In genomic region chr12:50928392-50928791, GRCh38 we compare ENCODE assay signal across 1 cellular context.
TF ChIP-seq lines count a peak whose summit lies in the region.

No MANE protein-coding gene starts in this region.

TF ChIP-seq in IMR-90, 13 proteins besides CTCF, POLR2A, EP300 and RAD21 (continued from another document):
- TF ChIP-seq CEBPB (IDR thresholded peaks at IDR 0.05; ENCODE audit: low read depth, low read length) (no peak), MAFK (IDR thresholded peaks at IDR 0.05; ENCODE audit: low read depth, low read length) (no peak), MAZ (IDR thresholded peaks at IDR 0.05; ENCODE audit: borderline replicate concordance, low read depth, low read length) (no peak), FOS (IDR thresholded peaks at IDR 0.05; ENCODE audit: low read depth, low read length) (no peak), SMC3 (IDR thresholded peaks at IDR 0.05; ENCODE audit: low read depth, low read length) (no peak), RCOR1 (IDR thresholded peaks at IDR 0.05; ENCODE audit: insufficient replicate concordance, low read length) (no peak), NFE2L2 (IDR thresholded peaks at IDR 0.05; ENCODE audit: low read depth, low read length) (no peak), BHLHE40 (IDR thresholded peaks at IDR 0.05; ENCODE audit: low read depth, low read length) (no peak), MXI1 (IDR thresholded peaks at IDR 0.05; ENCODE audit: borderline replicate concordance, low read depth, low read length) (no peak), USF2 (IDR thresholded peaks at IDR 0.05; ENCODE audit: low read depth, low read length) (no peak), RFX5 (IDR thresholded peaks at IDR 0.05; ENCODE audit: low read depth, low read length) (no peak), ELK1 (IDR thresholded peaks at IDR 0.05; ENCODE audit: borderline replicate concordance, low read depth, low read length) (no peak)
